ENCODE assay signal across 8 cellular contexts in the genomic region with DNA sequence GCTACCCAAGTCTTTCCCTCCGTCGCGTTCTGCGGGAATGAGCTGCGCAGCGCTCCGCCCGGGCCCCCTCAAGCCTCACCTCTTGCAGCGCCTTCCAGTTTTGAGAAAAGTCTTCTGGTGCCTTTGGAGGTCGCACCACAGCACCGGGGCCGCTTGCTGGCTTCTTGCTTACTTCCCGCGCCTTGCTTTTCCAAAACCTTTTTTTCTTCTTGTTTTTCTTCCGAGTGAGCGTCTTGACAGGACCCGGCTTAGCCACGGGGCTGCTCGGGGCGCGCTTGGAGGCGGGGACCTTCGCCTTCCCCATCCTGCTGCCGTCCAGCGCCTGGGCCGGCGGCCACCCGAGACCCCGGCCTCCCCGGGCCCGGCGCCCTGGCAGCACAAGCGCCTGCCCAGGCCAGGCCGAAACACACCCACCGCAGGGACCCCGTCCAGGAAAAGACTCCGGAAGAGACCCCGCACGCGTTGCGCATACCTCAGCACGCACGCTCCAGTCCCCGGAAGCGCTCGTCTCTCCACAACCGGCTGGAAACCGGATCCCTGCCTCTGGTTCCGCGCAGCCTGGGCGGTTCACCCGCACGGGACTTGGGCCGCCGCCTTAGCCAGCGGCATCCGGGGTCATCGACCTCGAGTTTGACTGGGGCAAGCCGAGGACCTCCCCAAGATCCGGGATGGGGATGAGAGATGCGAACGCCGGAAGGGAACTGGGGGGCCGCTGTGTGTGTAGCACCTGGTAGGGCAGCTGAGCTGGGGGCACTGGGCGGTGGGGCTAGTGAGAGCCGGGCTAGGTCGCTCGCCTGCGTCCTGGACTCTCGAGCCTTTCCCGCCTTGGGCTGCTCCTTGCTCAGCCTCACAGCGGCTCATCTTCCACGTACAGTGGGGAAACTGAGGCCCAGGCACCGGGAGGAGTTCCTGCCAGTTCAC. TPM values are rescaled to one million over a fixed set of nuclear protein-coding genes. Genes with fewer than 3 reads are reported as not detected.
DNase-seq lines count a peak whose midpoint lies in the region; ATAC-seq and TF ChIP-seq lines count a peak whose summit lies in the region.

A gene with protein sequence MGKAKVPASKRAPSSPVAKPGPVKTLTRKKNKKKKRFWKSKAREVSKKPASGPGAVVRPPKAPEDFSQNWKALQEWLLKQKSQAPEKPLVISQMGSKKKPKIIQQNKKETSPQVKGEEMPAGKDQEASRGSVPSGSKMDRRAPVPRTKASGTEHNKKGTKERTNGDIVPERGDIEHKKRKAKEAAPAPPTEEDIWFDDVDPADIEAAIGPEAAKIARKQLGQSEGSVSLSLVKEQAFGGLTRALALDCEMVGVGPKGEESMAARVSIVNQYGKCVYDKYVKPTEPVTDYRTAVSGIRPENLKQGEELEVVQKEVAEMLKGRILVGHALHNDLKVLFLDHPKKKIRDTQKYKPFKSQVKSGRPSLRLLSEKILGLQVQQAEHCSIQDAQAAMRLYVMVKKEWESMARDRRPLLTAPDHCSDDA (minus strand): TSS at position 470 of the 921 bp plus-strand sequence. CDS start 166 bp downstream, at position 304.

- H3K4me3 ChIP-seq in WERI-Rb-1 (ENCODE audit: low read depth, low read length) (peak within 1 kb of the TSS; percentile 92), breast epithelium (peak within 1 kb of the TSS; percentile 65 to 88 (median 84))

- H3K27ac ChIP-seq in WERI-Rb-1 = peak within 1 kb of the TSS; percentile 87
- H3K27ac ChIP-seq in breast epithelium = peak within 1 kb of the TSS; percentile 69 to 86

- H3K4me3 Mint-ChIP-seq in immature natural killer cell = peak within 1 kb of the TSS; percentile 87 to 91 (median 89)

- peaks cover 0 to 3% (median 2%) of the 10 kb centered on the region in 3 donors for H3K27me3 Mint-ChIP-seq in immature natural killer cell (ENCODE audit: low read depth in 3 of 3)

- DNase-seq in NK-92 treated with Interleukin-12 subunit alpha and Interleukin-12 subunit beta, amount 100 ng/mL, for 24 hours (lab: John Stamatoyannopoulos, UW) = peak; percentile 80
- DNase-seq in NK-92 (lab: John Stamatoyannopoulos, UW; ENCODE audit: unreplicated experiment) = no peak
- DNase-seq in NCI-H2196 (lab: John Stamatoyannopoulos, UW; ENCODE audit: unreplicated experiment) = peak; percentile 81
- peak; percentile 90 for DNase-seq in WERI-Rb-1
- peak; percentile 60 to 63 for DNase-seq in breast epithelium (ENCODE audit: low spot score in 2 of 2)
- peak; percentile 79 to 86 (median 84) for DNase-seq in immature natural killer cell
- peak; percentile 66 for DNase-seq in smooth muscle cell of the brain vasculature (ENCODE audit: low read depth, low spot score)

- H3K4me1 Mint-ChIP-seq in immature natural killer cell = peaks cover 50 to 59% of the 10 kb centered on the region in 2 donors

- H3K9me3 ChIP-seq in WERI-Rb-1 (ENCODE audit: severe bottlenecking) = no peaks in the 10 kb centered on the region
- H3K9me3 ChIP-seq in breast epithelium = no peaks in the 10 kb centered on the region

- peak; percentile 54 for ATAC-seq in HG03025 (IDR thresholded peaks at IDR 0.05; ENCODE audit: low FRiP score, unreplicated experiment)

- H3K4me1 ChIP-seq in breast epithelium = peaks cover 4 to 10% of the 10 kb centered on the region in 2 donors

- peaks cover 38% of the 10 kb centered on the region for H3K36me3 ChIP-seq in WERI-Rb-1
- H3K36me3 ChIP-seq in breast epithelium = no peaks in the 10 kb centered on the region

- H3K36me3 Mint-ChIP-seq in immature natural killer cell = peaks cover 0 to 16% (median 0%) of the 10 kb centered on the region in 3 donors

- TF ChIP-seq CTCF in WERI-Rb-1 (IDR thresholded peaks at IDR 0.05; ENCODE audit: low read depth, low read length) (no peak), breast epithelium (IDR thresholded peaks at IDR 0.05) (peak in 1 of 3 donors; percentile 8)

- H3K9me3 Mint-ChIP-seq in immature natural killer cell = no peaks in the 10 kb centered on the region

- intact Hi-C loops in breast epithelium (cut with DNase I; ENCODE audit: low total_unique reads) = no loop called here

- H3K27me3 ChIP-seq in WERI-Rb-1 (ENCODE audit: insufficient read depth, low read depth, severe bottlenecking) = no peaks in the 10 kb centered on the region
- H3K27me3 ChIP-seq in breast epithelium = no peaks in the 10 kb centered on the region

- no peak for TF ChIP-seq POLR2A in breast epithelium (IDR thresholded peaks at IDR 0.05)

- peak within 1 kb of the TSS; percentile 83 to 90 (median 88) for H3K27ac Mint-ChIP-seq in immature natural killer cell

RNA-seq across cellular contexts. Expression of the gene that starts here (rescaled TPM):
- 10 to 100 TPM; 14.2 to 20.5 (median 18.7) TPM for total RNA-seq in breast epithelium
- polyA plus RNA-seq in immature natural killer cell = 10 to 100 TPM in 2 of 3 donors, 1 to 10 TPM in 1; 6.9 to 27.4 (median 11.5) TPM
